8 cellular contexts compared by ENCODE assay signal in genomic region chr17:67366193-67367157, GRCh38. TPM values are rescaled to one million over a fixed set of nuclear protein-coding genes. Genes with fewer than 3 reads are reported as not detected.
DNase-seq lines count a peak whose midpoint lies in the region; ATAC-seq, FAIRE-seq and TF ChIP-seq lines count a peak whose summit lies in the region.

Gene PSMD12, minus strand, starts transcription at chr17:67366577. Its CDS starts 58 bp downstream, at chr17:67366519.

- peaks cover 0 to 26% (median 6%) of the 10 kb centered on the region in 9 donors for H3K36me3 ChIP-seq in heart left ventricle
- peaks cover 0 to 3% (median 0%) of the 10 kb centered on the region in 4 donors for H3K36me3 ChIP-seq in upper lobe of left lung

- DNase-seq in GM12892 (ENCODE audit: insufficient read length) (peak; percentile 93), NCI-H1436 (lab: John Stamatoyannopoulos, UW) (peak; percentile 95), T-cell (peak; percentile 82 to 96 (median 89)), heart left ventricle (peak; percentile 94 to 98 (median 95)), posterior vena cava (ENCODE audit: low spot score) (peak; percentile 98), upper lobe of left lung (peak; percentile 97 to 99)

- TF ChIP-seq POLR2A in GM12892 (IDR thresholded peaks at IDR 0.05; ENCODE audit: low read depth, low read length): peak; percentile 97
- TF ChIP-seq POLR2A in heart left ventricle (IDR thresholded peaks at IDR 0.05): peak in 1 of 2 donors; percentile 75
- peak; percentile 45 to 95 (median 86) for TF ChIP-seq POLR2A in upper lobe of left lung (IDR thresholded peaks at IDR 0.05)

- peak in 2 of 12 donors; percentile 3 to 17 for TF ChIP-seq CTCF in heart left ventricle (IDR thresholded peaks at IDR 0.05)
- peak in 2 of 6 experiments; percentile 31 to 38 for TF ChIP-seq CTCF in upper lobe of left lung (IDR thresholded peaks at IDR 0.05)

- POLR2A ChIA-PET in T-cell (lab: Charles Lee): interaction anchor here (0.6 to 0.7 kb wide), 4 partner anchors 14 to 351 kb away, joined by 3 to 9 read pairs (median 4); no protein-coding TSS in a partner anchor

- H3K27ac ChIP-seq in adipose tissue (ENCODE audit: low read depth, low read length) (peak within 1 kb of the TSS; percentile 88), heart left ventricle (peak within 1 kb of the TSS; percentile 83 to 96 (median 92)), upper lobe of left lung (peak within 1 kb of the TSS; percentile 93 to 97 (median 96))

- peak within 1 kb of the TSS; percentile 72 to 98 (median 86) for H3K4me3 ChIP-seq in heart left ventricle
- peak within 1 kb of the TSS; percentile 82 to 88 (median 84) for H3K4me3 ChIP-seq in upper lobe of left lung

- peak in 1 of 4 donors; percentile 53 for TF ChIP-seq EP300 in upper lobe of left lung (IDR thresholded peaks at IDR 0.05)

- H3K27me3 Mint-ChIP-seq in T-cell: no peaks in the 10 kb centered on the region

- no peaks in the 10 kb centered on the region for H3K9me3 Mint-ChIP-seq in T-cell

- peak within 1 kb of the TSS; percentile 87 to 96 (median 92) for H3K4me3 Mint-ChIP-seq in T-cell

- H3K27me3 ChIP-seq in heart left ventricle: no peaks in the 10 kb centered on the region
- no peaks in the 10 kb centered on the region for H3K27me3 ChIP-seq in upper lobe of left lung

- H3K9me3 ChIP-seq in heart left ventricle: no peaks in the 10 kb centered on the region
- no peaks in the 10 kb centered on the region for H3K9me3 ChIP-seq in upper lobe of left lung

- intact Hi-C loops in heart left ventricle (cut with DNase I): loop anchor here in 2 of 10 donors (10.0 kb wide), 2 partner anchors 122 to 348 kb away; partner anchors contain the start of genes HELZ (in 1 of the 2) and NOL11 (in 1 of the 2)
- intact Hi-C loops in posterior vena cava (cut with DNase I): no loop called here

- ATAC-seq in HG02763 (IDR thresholded peaks at IDR 0.05; ENCODE audit: unreplicated experiment) (peak; percentile 87), T-cell (replicated peaks in 1 of 4) (peak; percentile 97 to 99 (median 98)), heart left ventricle (peak; percentile 95 to 98 (median 98)), upper lobe of left lung (ENCODE audit: low FRiP score in 2 of 2) (peak; percentile 99)

- H3K36me3 Mint-ChIP-seq in T-cell: peaks cover 4% of the 10 kb centered on the region

- peak within 1 kb of the TSS; percentile 96 to 98 for H3K27ac Mint-ChIP-seq in T-cell

- H3K4me1 ChIP-seq in heart left ventricle: peaks cover 6 to 45% (median 39%) of the 10 kb centered on the region in 12 donors
- H3K4me1 ChIP-seq in upper lobe of left lung: peaks cover 28 to 49% (median 38%) of the 10 kb centered on the region in 4 donors

- 0 to 1% (median 1%) methylated on average over 49 to 55 of the region's 55 CpGs for WGBS in adipose tissue, 3 donors
- 1 to 2% (median 1%) methylated on average over 41 to 55 of the region's 55 CpGs for WGBS in heart left ventricle, 4 donors
- WGBS in upper lobe of left lung, 2 donors: 2 to 3% methylated on average over 16 to 47 of the region's 55 CpGs

- H3K4me1 Mint-ChIP-seq in T-cell: peaks cover 46 to 52% (median 48%) of the 10 kb centered on the region in 3 donors

- peak; percentile 93 for FAIRE-seq in GM12892 (lab: Jason Lieb, UNC)

- CTCF ChIA-PET in T-cell (lab: Charles Lee): interaction anchor here (0.5 to 4.5 kb wide), 4 partner anchors 10 to 796 kb away, joined by 3 to 30 read pairs (median 8); partner anchors contain the start of gene PITPNC1 (in 1 of the 2)

RNA-seq across cellular contexts. Expression of gene PSMD12, which starts in this region (rescaled TPM):
- 34.1 TPM for polyA plus RNA-seq in GM12892 (2012; ENCODE audit: missing spikeins)
- total RNA-seq in T-cell (10 to 100 TPM; 28.1 to 49.9 (median 37.7) TPM), heart left ventricle (10 to 100 TPM; 18.2 to 57.2 (median 46.5) TPM), posterior vena cava (10 to 100 TPM; 43.5 to 63.0 TPM), upper lobe of left lung (10 to 100 TPM; 11.9 to 36.9 (median 29.8) TPM)
- polyA plus RNA-seq in adipose tissue (10 to 100 TPM; 15.2 to 29.0 (median 18.8) TPM), heart left ventricle (10 to 100 TPM; 25.8 to 57.5 TPM)

Comparison
In these comparisons a context has a peak if more than half of its experiments do, and no peak if none do; other contexts are left out.
1. Peak in every context shown above with its lines: DNase-seq, ATAC-seq, H3K4me3 ChIP-seq and H3K27ac ChIP-seq.